1 cellular context compared by ENCODE assay signal in the genomic region with DNA sequence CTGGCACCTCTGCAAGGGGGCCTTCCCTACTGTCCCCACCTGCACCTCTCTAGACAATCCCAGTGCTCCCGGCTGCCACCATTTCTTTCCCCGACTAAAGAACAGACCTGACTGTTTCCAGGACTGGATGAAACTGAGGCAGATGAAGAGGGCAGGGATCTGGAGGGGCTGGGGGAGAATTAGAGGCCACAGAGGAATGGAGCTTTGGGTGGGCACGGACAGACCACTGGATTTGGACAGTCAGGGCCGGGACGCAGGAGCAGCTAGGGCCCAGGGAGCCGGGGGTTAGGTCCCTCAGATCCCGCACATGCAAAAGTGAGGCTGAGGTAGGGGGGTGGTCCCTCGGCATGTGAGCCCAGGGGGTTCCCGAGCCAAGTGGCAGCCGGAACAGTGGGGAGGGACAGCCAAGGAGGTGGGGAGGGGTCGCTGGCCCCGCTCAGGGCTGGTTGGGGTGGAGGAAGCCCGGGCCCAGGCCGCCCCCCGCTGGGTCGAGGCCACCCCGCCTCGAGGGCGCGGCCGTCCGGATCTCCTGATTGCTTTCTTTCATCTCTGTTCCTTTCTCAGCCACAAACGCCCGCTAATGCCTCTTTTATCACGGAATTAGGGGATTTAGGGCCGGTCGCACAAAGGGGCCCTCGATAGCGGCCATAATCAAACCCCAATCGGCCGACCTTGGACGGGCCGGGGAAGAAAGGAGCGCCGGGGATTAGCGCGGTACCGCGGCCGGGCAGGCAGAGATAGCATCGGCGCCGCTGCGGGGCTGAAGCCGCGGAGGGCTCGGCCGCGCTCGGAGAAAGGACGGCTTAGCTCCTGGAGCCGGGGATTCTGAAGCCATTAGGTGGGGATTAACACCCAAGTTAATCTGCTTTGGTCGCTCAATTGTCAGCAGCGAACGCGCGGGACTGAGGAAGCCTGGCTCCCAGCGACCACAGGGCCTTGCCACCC.
TF ChIP-seq lines count a peak whose summit lies in the region.

No MANE protein-coding gene starts in this region.

TF ChIP-seq in K562, 482 proteins besides CTCF, POLR2A, EP300 and RAD21 (continues in another document):
- TF ChIP-seq ZNF217 (CRISPR knock-in tag; IDR thresholded peaks at IDR 0.05), result no peak
- TF ChIP-seq, protein P1, sequence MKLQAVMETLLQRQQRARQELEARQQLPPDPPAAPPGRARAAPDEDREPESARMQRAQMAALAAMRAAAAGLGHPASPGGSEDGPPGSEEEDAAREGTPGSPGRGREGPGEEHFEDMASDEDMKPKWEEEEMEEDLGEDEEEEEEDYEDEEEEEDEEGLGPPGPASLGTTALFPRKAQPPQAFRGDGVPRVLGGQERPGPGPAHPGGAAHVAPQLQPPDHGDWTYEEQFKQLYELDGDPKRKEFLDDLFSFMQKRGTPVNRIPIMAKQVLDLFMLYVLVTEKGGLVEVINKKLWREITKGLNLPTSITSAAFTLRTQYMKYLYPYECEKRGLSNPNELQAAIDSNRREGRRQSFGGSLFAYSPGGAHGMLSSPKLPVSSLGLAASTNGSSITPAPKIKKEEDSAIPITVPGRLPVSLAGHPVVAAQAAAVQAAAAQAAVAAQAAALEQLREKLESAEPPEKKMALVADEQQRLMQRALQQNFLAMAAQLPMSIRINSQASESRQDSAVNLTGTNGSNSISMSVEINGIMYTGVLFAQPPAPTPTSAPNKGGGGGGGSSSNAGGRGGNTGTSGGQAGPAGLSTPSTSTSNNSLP (IDR thresholded peaks at IDR 0.05; ENCODE audit: borderline replicate concordance, low read depth, low read length), result no peak
- peak; percentile 84 for TF ChIP-seq CHD1 (IDR thresholded peaks at IDR 0.05; ENCODE audit: low read length)
- TF ChIP-seq FIP1L1 (IDR thresholded peaks at IDR 0.05; ENCODE audit: low read depth, low read length, poor library complexity, severe bottlenecking), result no peak
- no peak for TF ChIP-seq ZNF277 (CRISPR knock-in tag; IDR thresholded peaks at IDR 0.05; ENCODE audit: borderline replicate concordance)
- TF ChIP-seq E2F3 (CRISPR knock-in tag; IDR thresholded peaks at IDR 0.05), result peak; percentile 74
- TF ChIP-seq HCFC1 (IDR thresholded peaks at IDR 0.05; ENCODE audit: low read depth, low read length), result peak; percentile 10; the same call in 1 of the 2 replicates
- no peak for TF ChIP-seq PPARD (CRISPR knock-in tag; IDR thresholded peaks at IDR 0.05)
- peak; percentile 13; the same call in 1 of the 2 replicates for TF ChIP-seq PHF8 (IDR thresholded peaks at IDR 0.05; ENCODE audit: borderline replicate concordance, low read length)
- no peak for TF ChIP-seq POLR3G (IDR thresholded peaks at IDR 0.05; ENCODE audit: extremely low read depth, insufficient read length, insufficient replicate concordance)
- TF ChIP-seq KLF10 (CRISPR knock-in tag; IDR thresholded peaks at IDR 0.05), result no peak
- TF ChIP-seq ELF4 (CRISPR knock-in tag; IDR thresholded peaks at IDR 0.05), result peak; percentile 18; the same call in 1 of the 2 replicates
- TF ChIP-seq BRD4 (IDR thresholded peaks at IDR 0.05), result peak; percentile 52; the same call in 1 of the 2 replicates
- TF ChIP-seq MAFF (IDR thresholded peaks at IDR 0.05; ENCODE audit: low read length), result no peak
- TF ChIP-seq TRIM28 (IDR thresholded peaks at IDR 0.05), result no peak
- no peak for TF ChIP-seq MYNN (IDR thresholded peaks at IDR 0.05)
- no peak for TF ChIP-seq MYNN (CRISPR knock-in tag; IDR thresholded peaks at IDR 0.05)
- no peak for TF ChIP-seq MED1 (CRISPR knock-in tag; IDR thresholded peaks at IDR 0.05; ENCODE audit: borderline replicate concordance)
- TF ChIP-seq, protein P2, sequence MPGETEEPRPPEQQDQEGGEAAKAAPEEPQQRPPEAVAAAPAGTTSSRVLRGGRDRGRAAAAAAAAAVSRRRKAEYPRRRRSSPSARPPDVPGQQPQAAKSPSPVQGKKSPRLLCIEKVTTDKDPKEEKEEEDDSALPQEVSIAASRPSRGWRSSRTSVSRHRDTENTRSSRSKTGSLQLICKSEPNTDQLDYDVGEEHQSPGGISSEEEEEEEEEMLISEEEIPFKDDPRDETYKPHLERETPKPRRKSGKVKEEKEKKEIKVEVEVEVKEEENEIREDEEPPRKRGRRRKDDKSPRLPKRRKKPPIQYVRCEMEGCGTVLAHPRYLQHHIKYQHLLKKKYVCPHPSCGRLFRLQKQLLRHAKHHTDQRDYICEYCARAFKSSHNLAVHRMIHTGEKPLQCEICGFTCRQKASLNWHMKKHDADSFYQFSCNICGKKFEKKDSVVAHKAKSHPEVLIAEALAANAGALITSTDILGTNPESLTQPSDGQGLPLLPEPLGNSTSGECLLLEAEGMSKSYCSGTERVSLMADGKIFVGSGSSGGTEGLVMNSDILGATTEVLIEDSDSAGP (CRISPR knock-in tag; IDR thresholded peaks at IDR 0.05), result no peak
- TF ChIP-seq SMAD1 (IDR thresholded peaks at IDR 0.05; ENCODE audit: low read depth, low read length, partially characterized antibody), result peak; percentile 52
- TF ChIP-seq CXXC5 (CRISPR knock-in tag; IDR thresholded peaks at IDR 0.05), result peak; percentile 99
- TF ChIP-seq DMBX1 (CRISPR knock-in tag; IDR thresholded peaks at IDR 0.05; ENCODE audit: borderline replicate concordance), result 0 out of 2 replicates have a peak, but pooled peaks have one; percentile 58
- TF ChIP-seq FOXO4 (CRISPR knock-in tag; IDR thresholded peaks at IDR 0.05), result no peak
- no peak for TF ChIP-seq ZNF398 (CRISPR knock-in tag; IDR thresholded peaks at IDR 0.05)
- TF ChIP-seq, protein P3, sequence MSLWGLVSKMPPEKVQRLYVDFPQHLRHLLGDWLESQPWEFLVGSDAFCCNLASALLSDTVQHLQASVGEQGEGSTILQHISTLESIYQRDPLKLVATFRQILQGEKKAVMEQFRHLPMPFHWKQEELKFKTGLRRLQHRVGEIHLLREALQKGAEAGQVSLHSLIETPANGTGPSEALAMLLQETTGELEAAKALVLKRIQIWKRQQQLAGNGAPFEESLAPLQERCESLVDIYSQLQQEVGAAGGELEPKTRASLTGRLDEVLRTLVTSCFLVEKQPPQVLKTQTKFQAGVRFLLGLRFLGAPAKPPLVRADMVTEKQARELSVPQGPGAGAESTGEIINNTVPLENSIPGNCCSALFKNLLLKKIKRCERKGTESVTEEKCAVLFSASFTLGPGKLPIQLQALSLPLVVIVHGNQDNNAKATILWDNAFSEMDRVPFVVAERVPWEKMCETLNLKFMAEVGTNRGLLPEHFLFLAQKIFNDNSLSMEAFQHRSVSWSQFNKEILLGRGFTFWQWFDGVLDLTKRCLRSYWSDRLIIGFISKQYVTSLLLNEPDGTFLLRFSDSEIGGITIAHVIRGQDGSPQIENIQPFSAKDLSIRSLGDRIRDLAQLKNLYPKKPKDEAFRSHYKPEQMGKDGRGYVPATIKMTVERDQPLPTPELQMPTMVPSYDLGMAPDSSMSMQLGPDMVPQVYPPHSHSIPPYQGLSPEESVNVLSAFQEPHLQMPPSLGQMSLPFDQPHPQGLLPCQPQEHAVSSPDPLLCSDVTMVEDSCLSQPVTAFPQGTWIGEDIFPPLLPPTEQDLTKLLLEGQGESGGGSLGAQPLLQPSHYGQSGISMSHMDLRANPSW (CRISPR knock-in tag; IDR thresholded peaks at IDR 0.05), result no peak; the same call in 1 of the 2 replicates
- TF ChIP-seq SIN3A (IDR thresholded peaks at IDR 0.05; ENCODE audit: borderline replicate concordance in 2 of 2, control insufficient read depth in 1 of 2, low read depth in 2 of 2, low read length in 2 of 2), result peak in 1 of 2 experiments; percentile 49; a peak in 1 of 4 replicates
- no peak for TF ChIP-seq IFI16 (CRISPR knock-in tag; IDR thresholded peaks at IDR 0.05)
- no peak for TF ChIP-seq MECOM (CRISPR knock-in tag; IDR thresholded peaks at IDR 0.05)
- no peak for TF ChIP-seq NR1H2 (CRISPR knock-in tag; IDR thresholded peaks at IDR 0.05)
- TF ChIP-seq CBX8 (IDR thresholded peaks at IDR 0.05; ENCODE audit: borderline replicate concordance, extremely low read depth, low read depth, low read length, poor library complexity, severe bottlenecking), result no peak
- peak; percentile 8; the same call in 1 of the 2 replicates for TF ChIP-seq THAP12 (CRISPR knock-in tag; IDR thresholded peaks at IDR 0.05)
- TF ChIP-seq NCOA4 (IDR thresholded peaks at IDR 0.05; ENCODE audit: partially characterized antibody), result no peak
